ENCODE assay signal across 20 cellular contexts in genomic region chr1:205337481-205337880, GRCh38. TPM values are rescaled to one million over a fixed set of nuclear protein-coding genes. Genes with fewer than 3 reads are reported as not detected.
DNase-seq lines count a peak whose midpoint lies in the region; FAIRE-seq and TF ChIP-seq lines count a peak whose summit lies in the region.
"Had no signal": no experiment of that assay in that cellular context is flagged by ENCODE, and none has a peak within 500 bp of the region (broad histone marks: within the 10 kb centered on the region; RNA-seq: fewer than 3 reads in every experiment).

No MANE protein-coding gene starts in this region.

- H3K4me3 ChIP-seq in neural progenitor cell, result no peak overlapping the region
- H3K4me3 ChIP-seq: BLaER1 treated with 17β-estradiol and CSF1 and Interleukin-3, amounts not matched to agents 10 nM and 100 nM; GM23338 had no signal

- no peak overlapping the region for H3K4me2 ChIP-seq in neural progenitor cell
- H3K4me2 ChIP-seq: BLaER1 treated with 17β-estradiol and CSF1 and Interleukin-3, amounts not matched to agents 10 nM and 100 nM; GM23338 had no signal

- H3K27me3 ChIP-seq in neural progenitor cell, result peaks cover 8% of the 10 kb centered on the region

- peaks cover 4% of the 10 kb centered on the region for H3K27me3 Mint-ChIP-seq in activated naive CD4-positive, alpha-beta T cell treated with anti-CD3 and anti-CD28 coated beads, Interleukin-2, amount 50 U/mL, for 24 hours
- H3K27me3 Mint-ChIP-seq in activated naive CD4-positive, alpha-beta T cell treated with anti-CD3 and anti-CD28 coated beads for 36 hours (ENCODE audit: low read depth), result peaks cover 4% of the 10 kb centered on the region
- H3K27me3 Mint-ChIP-seq in brain (no peaks in the 10 kb centered on the region), neural progenitor cell (ENCODE audit: insufficient read depth, low read depth) (peaks cover 14% of the 10 kb centered on the region)
- H3K27me3 Mint-ChIP-seq: B cell had no signal

- TF ChIP-seq CTCF in brain (conservative IDR thresholded peaks at IDR 0.05), result no peak
- no peak for TF ChIP-seq CTCF in neural progenitor cell (IDR thresholded peaks at IDR 0.05)
- no peak for TF ChIP-seq CTCF in GM13977 (IDR thresholded peaks at IDR 0.05; ENCODE audit: extremely low read depth, insufficient read depth, missing control alignments)

- H4K20me1 ChIP-seq in neural progenitor cell (ENCODE audit: low read depth), result no peaks in the 10 kb centered on the region

- H3K36me3 Mint-ChIP-seq in activated naive CD4-positive, alpha-beta T cell treated with anti-CD3 and anti-CD28 coated beads, Interleukin-2, amount 50 U/mL, for 24 hours, result no peaks in the 10 kb centered on the region
- H3K36me3 Mint-ChIP-seq in activated naive CD4-positive, alpha-beta T cell treated with anti-CD3 and anti-CD28 coated beads for 36 hours (ENCODE audit: low read depth), result no peaks in the 10 kb centered on the region
- no peaks in the 10 kb centered on the region for H3K36me3 Mint-ChIP-seq in brain
- peaks cover 11% of the 10 kb centered on the region for H3K36me3 Mint-ChIP-seq in neural progenitor cell
- H3K36me3 Mint-ChIP-seq: CD8-positive, alpha-beta memory T cell had no signal

- H3K79me2 ChIP-seq in neural progenitor cell (ENCODE audit: low read depth), result no peaks in the 10 kb centered on the region

- no peak overlapping the region for H3K27ac ChIP-seq in neural progenitor cell
- H3K27ac ChIP-seq: BLaER1 treated with 17β-estradiol and CSF1 and Interleukin-3, amounts not matched to agents 10 nM and 100 nM had no signal

- in situ Hi-C loops in GM13977 (cut with MboI; ENCODE audit: low pct_unique_long_range_greater_than_20kb, low sequenced_read_pairs, unreplicated experiment), result no loop called here

- no peak for TF ChIP-seq POLR2A in GM12892 (IDR thresholded peaks at IDR 0.05; ENCODE audit: low read depth, low read length)

- H3F3A ChIP-seq in neural progenitor cell (ENCODE audit: low read depth), result peaks cover 7% of the 10 kb centered on the region

- no peaks in the 10 kb centered on the region for H3K9me3 ChIP-seq in neural progenitor cell (ENCODE audit: low read depth)
- H3K9me3 ChIP-seq: BLaER1 treated with 17β-estradiol and CSF1 and Interleukin-3, amounts not matched to agents 10 nM and 100 nM had no signal

- H3K27ac Mint-ChIP-seq in activated naive CD4-positive, alpha-beta T cell treated with anti-CD3 and anti-CD28 coated beads, Interleukin-2, amount 50 U/mL, for 24 hours, result peak overlapping the region; percentile 38
- no peak overlapping the region for H3K27ac Mint-ChIP-seq in activated naive CD4-positive, alpha-beta T cell treated with anti-CD3 and anti-CD28 coated beads for 36 hours
- H3K27ac Mint-ChIP-seq in brain (peak overlapping the region in 3 of 5 experiments; percentile 3 to 54 (median 30)), neural progenitor cell (peak overlapping the region; percentile 29)
- H3K27ac Mint-ChIP-seq: B cell; CD8-positive, alpha-beta memory T cell; GM23338 had no signal

- H3K4me3 Mint-ChIP-seq in activated naive CD4-positive, alpha-beta T cell treated with anti-CD3 and anti-CD28 coated beads, Interleukin-2, amount 50 U/mL, for 24 hours, result no peak overlapping the region
- H3K4me3 Mint-ChIP-seq in activated naive CD4-positive, alpha-beta T cell treated with anti-CD3 and anti-CD28 coated beads for 36 hours, result no peak overlapping the region
- H3K4me3 Mint-ChIP-seq in brain (no peak overlapping the region), neural progenitor cell (peak overlapping the region; percentile 12)
- H3K4me3 Mint-ChIP-seq: B cell; CD8-positive, alpha-beta memory T cell; GM23338 had no signal

- no peak for FAIRE-seq in GM12892 (lab: Jason Lieb, UNC)
- FAIRE-seq: G401.6, GM12891, HTR-8/SVneo had no signal

- no peaks in the 10 kb centered on the region for H3K36me3 ChIP-seq in neural progenitor cell
- H3K36me3 ChIP-seq: BLaER1 treated with 17β-estradiol and CSF1 and Interleukin-3, amounts not matched to agents 10 nM and 100 nM had no signal

- peaks cover 5% of the 10 kb centered on the region for H3K4me1 ChIP-seq in neural progenitor cell

- H3K9ac ChIP-seq in neural progenitor cell, result no peak overlapping the region
- H3K9ac ChIP-seq: BLaER1 treated with 17β-estradiol and CSF1 and Interleukin-3, amounts not matched to agents 10 nM and 100 nM had no signal

- intact Hi-C loops in activated naive CD4-positive, alpha-beta T cell treated with anti-CD3 and anti-CD28 coated beads for 36 hours (cut with micrococcal nuclease), result loop anchor here (5.0 kb wide), 1 partner anchor 350 kb away; no protein-coding TSS in a partner anchor

- no peaks in the 10 kb centered on the region for H3K4me1 Mint-ChIP-seq in activated naive CD4-positive, alpha-beta T cell treated with anti-CD3 and anti-CD28 coated beads, Interleukin-2, amount 50 U/mL, for 24 hours
- peaks cover under 1% of the 10 kb centered on the region for H3K4me1 Mint-ChIP-seq in activated naive CD4-positive, alpha-beta T cell treated with anti-CD3 and anti-CD28 coated beads for 36 hours (ENCODE audit: low read depth)
- H3K4me1 Mint-ChIP-seq in brain, result peaks cover 24% of the 10 kb centered on the region
- peaks cover 19% of the 10 kb centered on the region for H3K4me1 Mint-ChIP-seq in neural progenitor cell

- H2AFZ ChIP-seq in neural progenitor cell (replicated peaks), result no peak overlapping the region
- H2AFZ ChIP-seq: GM23338 had no signal

- no peaks in the 10 kb centered on the region for H3K9me3 Mint-ChIP-seq in activated naive CD4-positive, alpha-beta T cell treated with anti-CD3 and anti-CD28 coated beads, Interleukin-2, amount 50 U/mL, for 24 hours
- no peaks in the 10 kb centered on the region for H3K9me3 Mint-ChIP-seq in activated naive CD4-positive, alpha-beta T cell treated with anti-CD3 and anti-CD28 coated beads for 36 hours
- H3K9me3 Mint-ChIP-seq in brain (no peaks in the 10 kb centered on the region), neural progenitor cell (peaks cover 3% of the 10 kb centered on the region)
- H3K9me3 Mint-ChIP-seq: CD8-positive, alpha-beta memory T cell; GM23338 had no signal

- CTCF ChIA-PET in activated naive CD4-positive, alpha-beta T cell treated with anti-CD3 and anti-CD28 coated beads for 36 hours (lab: Charles Lee), result interaction anchor here (1.3 to 8.7 kb wide), 14 partner anchors 9 to 187 kb away, joined by 3 to 73 read pairs (median 6); partner anchors contain the start of gene NUAK2

- DNase-seq in activated naive CD4-positive, alpha-beta T cell treated with anti-CD3 and anti-CD28 coated beads for 36 hours, result no peak
- DNase-seq in neural progenitor cell (ENCODE audit: low spot score) (no peak), NK-92 (lab: John Stamatoyannopoulos, UW; ENCODE audit: unreplicated experiment) (no peak), GM13977 (ENCODE audit: low spot score) (no peak), GM12892 (ENCODE audit: insufficient read length) (no peak)
- DNase-seq: 8988T; CD8-positive, alpha-beta memory T cell; COR-L47; DMS 273 treated with DMSO at 0.1 percent for 48 hours; H7; IMR-90 had no signal

RNA-seq across cellular contexts. Expression of gene NUAK2, which starts 15.9 kb away (rescaled TPM):
- 10 to 100 TPM; 11.2 to 12.2 TPM for total RNA-seq in activated naive CD4-positive, alpha-beta T cell treated with anti-CD3 and anti-CD28 coated beads for 36 hours
- 14.4 TPM for polyA plus RNA-seq in brain (ENCODE audit: insufficient read depth, low read depth, low replicate concordance)
- total RNA-seq in neural progenitor cell (ENCODE audit: low replicate concordance), result 29.4 and 56.2 TPM in 2 replicates
- polyA plus RNA-seq in GM12892 (2012; ENCODE audit: missing spikeins), result 1.4 TPM

RNA-seq across cellular contexts. Expression of gene KLHDC8A, which starts 19.2 kb away (rescaled TPM):
- not detected for total RNA-seq in activated naive CD4-positive, alpha-beta T cell treated with anti-CD3 and anti-CD28 coated beads for 36 hours
- polyA plus RNA-seq in brain (ENCODE audit: insufficient read depth, low read depth, low replicate concordance), result 11.4 TPM
- 9.7 and 20.2 TPM in 2 replicates for total RNA-seq in neural progenitor cell (ENCODE audit: low replicate concordance)
- not detected for polyA plus RNA-seq in GM12892 (2012; ENCODE audit: missing spikeins)
- total RNA-seq: A673; CD8-positive, alpha-beta memory T cell; IMR-90 had no signal
- polyA plus RNA-seq: CD8-positive, alpha-beta memory T cell; IMR-90 had no signal

Comparison
In these comparisons a context has a peak if more than half of its experiments do, and no peak if none do; other contexts are left out.
1. RNA of gene KLHDC8A, which starts 19.2 kb away (total RNA-seq): 9.7 to 20.2 TPM in neural progenitor cell; not detected in activated naive CD4-positive, alpha-beta T cell treated with anti-CD3 and anti-CD28 coated beads for 36 hours; every median in the first group is over 10 times any median in the second.